ENCODE assay signal across 8 cellular contexts in genomic region chr6:83708546-83708969, GRCh38. TPM values are rescaled to one million over a fixed set of nuclear protein-coding genes. Genes with fewer than 3 reads are reported as not detected.
DNase-seq lines count a peak whose midpoint lies in the region; ATAC-seq and TF ChIP-seq lines count a peak whose summit lies in the region.

No MANE protein-coding gene starts in this region.

- no TSS peak for BruUV-seq in Caco-2 (replicated peaks; lab: Mats Ljungman, UMichigan)

- no peak overlapping the region for H3K27ac Mint-ChIP-seq in activated CD8-positive, alpha-beta T cell treated with anti-CD3 and anti-CD28 coated beads for 36 hours
- no peak overlapping the region for H3K27ac Mint-ChIP-seq in activated CD8-positive, alpha-beta T cell treated with anti-CD3 and anti-CD28 coated beads, Interleukin-2, amount 10 ng/mL, durations not matched to agents 7 days and 5 days
- no peak overlapping the region for H3K27ac Mint-ChIP-seq in Caco-2 (ENCODE audit: unreplicated experiment)

- no peaks in the 10 kb centered on the region for H3K36me3 Mint-ChIP-seq in activated CD8-positive, alpha-beta T cell treated with anti-CD3 and anti-CD28 coated beads for 36 hours (ENCODE audit: low read depth)
- H3K36me3 Mint-ChIP-seq in activated CD8-positive, alpha-beta T cell treated with anti-CD3 and anti-CD28 coated beads, Interleukin-2, amount 10 ng/mL, durations not matched to agents 7 days and 5 days (ENCODE audit: low read depth), result peaks cover 4% of the 10 kb centered on the region
- no peaks in the 10 kb centered on the region for H3K36me3 Mint-ChIP-seq in Caco-2 (ENCODE audit: insufficient read depth, unreplicated experiment)

- H3K4me1 ChIP-seq in iPS-18a (ENCODE audit: control insufficient read depth, low read depth, low read length), result peaks cover 4% of the 10 kb centered on the region
- H3K4me1 ChIP-seq in stomach, result peaks cover 0 to 24% (median 19%) of the 10 kb centered on the region in 4 donors
- H3K4me1 ChIP-seq in Caco-2, result no peaks in the 10 kb centered on the region

- TF ChIP-seq EP300 in stomach (IDR thresholded peaks at IDR 0.05), result no peak

- no peaks in the 10 kb centered on the region for H3K9me3 ChIP-seq in iPS-18a (ENCODE audit: control insufficient read depth, low read depth, low read length)
- peaks cover 0 to 20% (median 0%) of the 10 kb centered on the region in 4 donors for H3K9me3 ChIP-seq in stomach
- H3K9me3 ChIP-seq in Caco-2, result no peaks in the 10 kb centered on the region

- CTCF ChIA-PET in activated CD8-positive, alpha-beta T cell treated with anti-CD3 and anti-CD28 coated beads for 36 hours (lab: Charles Lee), result no interaction called here
- CTCF ChIA-PET in activated CD8-positive, alpha-beta T cell treated with anti-CD3 and anti-CD28 coated beads, Interleukin-2, amount 10 ng/mL, durations not matched to agents 7 days and 5 days (lab: Charles Lee), result no interaction called here
- CTCF ChIA-PET in Caco-2 (lab: Charles Lee), result no interaction called here

- WGBS in stomach, 5 donors, result 1 to 5% (median 3%) methylated on average over 6 to 52 of the region's 52 CpGs

- TF ChIP-seq POLR2A in stomach (IDR thresholded peaks at IDR 0.05), result no peak

- H3K4me1 Mint-ChIP-seq in activated CD8-positive, alpha-beta T cell treated with anti-CD3 and anti-CD28 coated beads for 36 hours (ENCODE audit: low read depth), result peaks cover 3% of the 10 kb centered on the region
- no peaks in the 10 kb centered on the region for H3K4me1 Mint-ChIP-seq in activated CD8-positive, alpha-beta T cell treated with anti-CD3 and anti-CD28 coated beads, Interleukin-2, amount 10 ng/mL, durations not matched to agents 7 days and 5 days (ENCODE audit: low read depth)
- no peaks in the 10 kb centered on the region for H3K4me1 Mint-ChIP-seq in Caco-2 (ENCODE audit: low read depth, unreplicated experiment)

- H3K9ac ChIP-seq in iPS-18a (ENCODE audit: low read length), result no peak overlapping the region

- H3K4me3 Mint-ChIP-seq in activated CD8-positive, alpha-beta T cell treated with anti-CD3 and anti-CD28 coated beads for 36 hours, result no peak overlapping the region
- no peak overlapping the region for H3K4me3 Mint-ChIP-seq in activated CD8-positive, alpha-beta T cell treated with anti-CD3 and anti-CD28 coated beads, Interleukin-2, amount 10 ng/mL, durations not matched to agents 7 days and 5 days
- no peak overlapping the region for H3K4me3 Mint-ChIP-seq in Caco-2 (ENCODE audit: unreplicated experiment)

- DNase-seq in activated CD8-positive, alpha-beta T cell treated with anti-CD3 and anti-CD28 coated beads for 36 hours, result no peak
- DNase-seq in activated CD8-positive, alpha-beta T cell treated with anti-CD3 and anti-CD28 coated beads, Interleukin-2, amount 10 ng/mL, durations not matched to agents 7 days and 5 days, result no peak
- DNase-seq in amniotic epithelial cell (ENCODE audit: low read depth), result peak; percentile 9
- DNase-seq in stomach, result no peak
- no peak for DNase-seq in Caco-2
- DNase-seq in NCI-H1048 (lab: John Stamatoyannopoulos, UW), result no peak
- no peak for DNase-seq in CD1c-positive myeloid dendritic cell (ENCODE audit: extremely low spot score)

- no peaks in the 10 kb centered on the region for H3K9me3 Mint-ChIP-seq in activated CD8-positive, alpha-beta T cell treated with anti-CD3 and anti-CD28 coated beads for 36 hours
- no peaks in the 10 kb centered on the region for H3K9me3 Mint-ChIP-seq in activated CD8-positive, alpha-beta T cell treated with anti-CD3 and anti-CD28 coated beads, Interleukin-2, amount 10 ng/mL, durations not matched to agents 7 days and 5 days (ENCODE audit: insufficient read depth)
- peaks cover 17% of the 10 kb centered on the region for H3K9me3 Mint-ChIP-seq in Caco-2 (ENCODE audit: unreplicated experiment)

- ATAC-seq in activated CD8-positive, alpha-beta T cell treated with anti-CD3 and anti-CD28 coated beads for 36 hours, result peak; percentile 24
- no peak for ATAC-seq in activated CD8-positive, alpha-beta T cell treated with anti-CD3 and anti-CD28 coated beads, Interleukin-2, amount 10 ng/mL, durations not matched to agents 7 days and 5 days

- peaks cover 34% of the 10 kb centered on the region for H3K27me3 Mint-ChIP-seq in activated CD8-positive, alpha-beta T cell treated with anti-CD3 and anti-CD28 coated beads for 36 hours
- peaks cover 33% of the 10 kb centered on the region for H3K27me3 Mint-ChIP-seq in activated CD8-positive, alpha-beta T cell treated with anti-CD3 and anti-CD28 coated beads, Interleukin-2, amount 10 ng/mL, durations not matched to agents 7 days and 5 days (ENCODE audit: low read depth)
- peaks cover 6% of the 10 kb centered on the region for H3K27me3 Mint-ChIP-seq in Caco-2 (ENCODE audit: insufficient read depth, unreplicated experiment)

- no peaks in the 10 kb centered on the region for H3K36me3 ChIP-seq in iPS-18a (ENCODE audit: control insufficient read depth, low read depth, low read length)
- no peaks in the 10 kb centered on the region for H3K36me3 ChIP-seq in stomach
- H3K36me3 ChIP-seq in Caco-2 (ENCODE audit: control insufficient read depth, insufficient read depth, low read length), result no peaks in the 10 kb centered on the region

- H3K4me3 ChIP-seq in iPS-18a (ENCODE audit: low read length) (peak overlapping the region; percentile 73), stomach (peak overlapping the region; percentile 48 to 61 (median 56)), Caco-2 (ENCODE audit: low read depth, low read length) (no peak overlapping the region)

- POLR2A ChIA-PET in activated CD8-positive, alpha-beta T cell treated with anti-CD3 and anti-CD28 coated beads for 36 hours (lab: Charles Lee), result interaction anchor here (0.6 kb wide), 1 partner anchor 829 kb away, joined by 3 read pairs; no protein-coding TSS in a partner anchor
- POLR2A ChIA-PET in activated CD8-positive, alpha-beta T cell treated with anti-CD3 and anti-CD28 coated beads, Interleukin-2, amount 10 ng/mL, durations not matched to agents 7 days and 5 days (lab: Charles Lee), result no interaction called here
- POLR2A ChIA-PET in Caco-2 (lab: Charles Lee), result no interaction called here

- intact Hi-C loops in activated CD8-positive, alpha-beta T cell treated with anti-CD3 and anti-CD28 coated beads for 36 hours (cut with micrococcal nuclease), result no loop called here
- intact Hi-C loops in stomach (cut with DNase I; ENCODE audit: low total_unique reads) (no loop called here), Caco-2 (cut with micrococcal nuclease; ENCODE audit: unreplicated experiment) (no loop called here)

- no peak overlapping the region for H3K27ac ChIP-seq in iPS-18a (ENCODE audit: low read length)
- peak overlapping the region in 1 of 5 donors; percentile 42 for H3K27ac ChIP-seq in stomach

- H3K27me3 ChIP-seq in iPS-18a (ENCODE audit: control insufficient read depth, insufficient read depth, low read length), result peaks cover 44% of the 10 kb centered on the region
- H3K27me3 ChIP-seq in stomach, result peaks cover 15 to 57% (median 36%) of the 10 kb centered on the region in 3 donors
- no peaks in the 10 kb centered on the region for H3K27me3 ChIP-seq in Caco-2 (replicated peaks; ENCODE audit: control insufficient read depth, insufficient read depth, low read length)

- no peak for TF ChIP-seq CTCF in activated CD8-positive, alpha-beta T cell treated with anti-CD3 and anti-CD28 coated beads for 36 hours (IDR thresholded peaks at IDR 0.05)
- TF ChIP-seq CTCF in stomach (IDR thresholded peaks at IDR 0.05) (no peak), Caco-2 (IDR thresholded peaks at IDR 0.05; ENCODE audit: insufficient read depth in 1 of 2, low read depth in 1 of 2, low read length in 1 of 2, severe bottlenecking in 1 of 2, unreplicated experiment in 1 of 2) (no peak)

RNA-seq across cellular contexts. Expression of gene SNAP91, which starts 0.3 kb away (rescaled TPM):
- total RNA-seq in activated CD8-positive, alpha-beta T cell treated with anti-CD3 and anti-CD28 coated beads for 36 hours, result not detected
- not detected for total RNA-seq in activated CD8-positive, alpha-beta T cell treated with anti-CD3 and anti-CD28 coated beads, Interleukin-2, amount 10 ng/mL, durations not matched to agents 7 days and 5 days
- total RNA-seq in stomach (1 to 10 TPM in 1 of 5 donors, not detected in 4; 3.5 TPM), Caco-2 (2022) (not detected in 2 replicates)
- under 1 TPM; 0.12 to 0.68 (median 0.15) TPM for polyA plus RNA-seq in stomach
